8 cellular contexts compared by ENCODE assay signal in the genomic region with DNA sequence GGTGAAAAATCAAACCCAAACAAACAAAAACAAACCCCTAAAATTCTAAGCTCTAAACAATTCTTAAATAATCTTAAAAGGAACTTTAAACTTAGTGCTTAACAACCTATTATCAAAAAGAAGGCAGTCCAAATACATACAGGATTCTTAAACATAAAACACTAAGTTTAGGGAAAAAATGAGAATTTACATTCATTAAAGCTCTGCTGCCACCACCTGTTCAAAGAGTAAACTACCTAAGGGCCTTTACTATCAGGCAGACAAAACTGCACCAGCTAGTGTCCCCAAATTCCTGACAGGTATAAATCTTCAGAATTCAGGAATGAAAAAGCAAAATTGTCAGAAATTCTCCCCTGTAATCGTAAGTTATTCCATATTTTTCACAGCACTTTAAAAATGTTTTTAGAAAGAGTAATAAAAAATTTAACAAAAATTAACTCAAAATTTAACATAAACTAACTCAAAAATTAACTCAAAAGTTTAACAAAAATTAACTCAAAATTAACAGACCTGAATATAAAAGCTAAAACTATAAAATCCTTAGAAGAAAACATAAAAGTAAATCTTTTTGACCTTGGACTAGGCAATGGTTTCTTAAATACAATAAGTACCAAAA. TPM values are rescaled to one million over a fixed set of nuclear protein-coding genes. Genes with fewer than 3 reads are reported as not detected.
A peak's percentile ranks its signal among the peaks of the same experiment; 100 is the strongest.
DNase-seq lines count a peak whose midpoint lies in the region; ATAC-seq, FAIRE-seq and TF ChIP-seq lines count a peak whose summit lies in the region.

No MANE protein-coding gene starts in this region.

- FAIRE-seq in pancreas (lab: Jason Lieb, UNC), result peak; percentile 91

- H3K9me3 ChIP-seq in endodermal cell (ENCODE audit: control insufficient read depth, low read length), result peaks cover 9% of the 10 kb centered on the region
- no peaks in the 10 kb centered on the region for H3K9me3 ChIP-seq in pancreas

- no peak for DNase-seq in AG04449 (ENCODE audit: low read depth, low spot score)
- peak; percentile 59 for DNase-seq in NCI-H69 (lab: John Stamatoyannopoulos, UW)
- DNase-seq in endodermal cell, result no peak
- no peak for DNase-seq in pancreas
- no peak for DNase-seq in activated CD4-positive, alpha-beta T cell treated with anti-CD3 and anti-CD28 coated beads for 1 hour
- DNase-seq in NCI-H1694 (lab: John Stamatoyannopoulos, UW), result no peak

- H3K4me3 Mint-ChIP-seq in endodermal cell, result no peak overlapping the region

- 0% methylated on average over 1 of the region's 1 CpG; no CpG with 5 or more reads in 1 of the 2 experiments for WGBS in endodermal cell (ENCODE audit: insufficient coverage in 1 of 2, insufficient read length in 1 of 2), 2 experiments
- WGBS in pancreas, 2 donors, result 40 to 45% methylated on average over 1 of the region's 1 CpG

- peak; percentile 40 for TF ChIP-seq CTCF in AG04449 (IDR thresholded peaks at IDR 0.05; ENCODE audit: insufficient read depth, low read length, missing control alignments)
- TF ChIP-seq CTCF in GM12875 (IDR thresholded peaks at IDR 0.05; ENCODE audit: borderline replicate concordance, insufficient read depth, low read depth, low read length), result peak; percentile 50; the same call in 1 of the 2 replicates
- TF ChIP-seq CTCF in endodermal cell (conservative IDR thresholded peaks at IDR 0.05), result peak; percentile 83
- TF ChIP-seq CTCF in pancreas (IDR thresholded peaks at IDR 0.05), result peak in 3 of 4 donors; percentile 30 to 50 (median 41)

- POLR2A ChIA-PET in AG04449 (lab: Yijun Ruan, JAX), result no interaction called here

- H3K4me1 Mint-ChIP-seq in endodermal cell, result no peaks in the 10 kb centered on the region

- H3K4me1 ChIP-seq in endodermal cell (ENCODE audit: control insufficient read depth, insufficient read depth, low read length), result no peaks in the 10 kb centered on the region
- H3K4me1 ChIP-seq in pancreas, result peaks cover 0 to 4% (median 0%) of the 10 kb centered on the region in 3 donors

- no peak overlapping the region for H3K4me3 ChIP-seq in AG04449 (ENCODE audit: low read depth, low read length)
- H3K4me3 ChIP-seq in GM12875 (ENCODE audit: low read depth, low read length), result no peak overlapping the region
- H3K4me3 ChIP-seq in endodermal cell (ENCODE audit: low read length), result no peak overlapping the region
- H3K4me3 ChIP-seq in pancreas, result no peak overlapping the region

- no peaks in the 10 kb centered on the region for H3K27me3 ChIP-seq in endodermal cell (ENCODE audit: control insufficient read depth, insufficient read depth, low read length, poor library complexity, severe bottlenecking)
- no peaks in the 10 kb centered on the region for H3K27me3 ChIP-seq in pancreas

- H3K9me3 Mint-ChIP-seq in endodermal cell, result no peaks in the 10 kb centered on the region

- H3K36me3 ChIP-seq in endodermal cell (ENCODE audit: control insufficient read depth, insufficient read depth, low read length) (peaks cover 18% of the 10 kb centered on the region), pancreas (no peaks in the 10 kb centered on the region)

- ATAC-seq in pancreas, result peak; percentile 36 to 83 (median 81)
- ATAC-seq in HG03520 (IDR thresholded peaks at IDR 0.05; ENCODE audit: unreplicated experiment), result no peak

- intact Hi-C loops in pancreas (cut with DNase I), result loop anchor here in 2 of 3 donors (10.0 kb wide), 2 partner anchors 85 to 95 kb away; no protein-coding TSS in a partner anchor

- H3K36me3 Mint-ChIP-seq in endodermal cell (ENCODE audit: low read depth), result peaks cover 4% of the 10 kb centered on the region

- H3K27ac Mint-ChIP-seq in endodermal cell, result peak overlapping the region; percentile 26

- no peak overlapping the region for H3K27ac ChIP-seq in endodermal cell (ENCODE audit: low read depth, low read length)
- no peak overlapping the region for H3K27ac ChIP-seq in pancreas

- no peaks in the 10 kb centered on the region for H3K27me3 Mint-ChIP-seq in endodermal cell (ENCODE audit: insufficient read depth)

- no peak overlapping the region for H3K9ac ChIP-seq in endodermal cell (ENCODE audit: extremely low read depth, low read length, poor library complexity, severe bottlenecking)

- CTCF ChIA-PET in AG04449 (lab: Yijun Ruan, JAX), result interaction anchor here (0.8 to 7.8 kb wide), 31 partner anchors 8 to 632 kb away, joined by 3 to 267 read pairs (median 4); no protein-coding TSS in a partner anchor

RNA-seq across cellular contexts. Expression of gene PDZD8, which starts 55.1 kb away (rescaled TPM):
- total RNA-seq in endodermal cell (10 to 100 TPM; 53.3 to 60.1 TPM), pancreas (10 to 100 TPM; 29.4 to 55.9 (median 42.9) TPM)
- 21.5 TPM for polyA plus RNA-seq in endodermal cell (2013, experiment 1 of 2)
- polyA plus RNA-seq in endodermal cell (2013, experiment 2 of 2), result 19.2 TPM
- 1 to 10 TPM; 4.6 to 7.6 TPM for polyA plus RNA-seq in pancreas
